26 cellular contexts compared by ENCODE assay signal in the genomic region with DNA sequence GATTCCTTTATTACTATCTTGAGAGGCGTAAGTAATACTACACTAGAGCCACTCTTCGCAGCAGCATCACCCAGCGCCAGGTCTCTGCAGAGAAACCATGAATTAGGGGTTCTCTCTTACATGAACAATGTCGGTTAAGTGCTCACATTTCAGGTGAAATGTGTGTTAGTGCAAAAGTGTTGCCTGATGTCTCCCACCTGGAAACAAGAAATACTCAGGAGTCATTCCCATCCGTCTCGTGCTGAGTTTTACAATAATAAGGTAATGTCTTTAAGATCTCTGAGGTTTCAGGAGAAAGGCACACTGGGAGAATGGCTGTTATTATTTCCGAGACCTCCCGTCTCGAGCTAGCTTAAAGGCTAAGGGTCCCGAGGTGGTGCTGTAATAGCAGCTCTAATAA.
"Had no signal": no experiment of that assay in that cellular context is flagged by ENCODE, and none has a peak within 500 bp of the region (broad histone marks: within the 10 kb centered on the region; RNA-seq: fewer than 3 reads in every experiment).

No MANE protein-coding gene starts in this region.

- H3K4me2 ChIP-seq: hepatocyte had no signal

- H3K27me3 ChIP-seq: colonic mucosa, esophagus squamous epithelium, gastroesophageal sphincter, heart left ventricle, hepatocyte, left lung had no signal

- H3K9me3 Mint-ChIP-seq: effector memory CD8-positive, alpha-beta T cell; endodermal cell; naive B cell had no signal

- H3K27me3 Mint-ChIP-seq: dendritic cell treated with granulocyte-macrophage colony-stimulating factor and Interleukin-4, amounts not matched to agents 40 ng/mL and 50 ng/mL, for 4 days had no signal

- H3K27ac ChIP-seq: colonic mucosa, epithelial cell of prostate, esophagus squamous epithelium, gastroesophageal sphincter, heart left ventricle, hepatocyte, left lung, lower lobe of right lung had no signal

- H3K4me1 ChIP-seq: colonic mucosa, esophagus squamous epithelium, gastroesophageal sphincter, left lung, lower lobe of right lung had no signal

- ATAC-seq: effector memory CD8-positive, alpha-beta T cell; esophagus mucosa; gastroesophageal sphincter; heart left ventricle; left cardiac atrium; left lung; left ventricle myocardium superior; lower lobe of right lung; mucosa of descending colon had no signal

- H3K36me3 ChIP-seq: colonic mucosa, esophagus squamous epithelium, gastroesophageal sphincter, heart left ventricle, left lung, lower lobe of right lung had no signal

- FAIRE-seq: endometrium, islet of Langerhans, keratinocyte had no signal

- DNase-seq: colonic mucosa; cortex of kidney; effector CD8-positive, alpha-beta T cell; effector memory CD8-positive, alpha-beta T cell; endodermal cell; erythroblast; esophagus squamous epithelium; foreskin fibroblast; foreskin melanocyte; heart left ventricle; left cardiac atrium; left lung; left ventricle myocardium superior; lower lobe of right lung; mesenchymal stem cell; mucosa of descending colon; naive B cell had no signal

- H3K4me1 Mint-ChIP-seq: endodermal cell, mesothelial cell of epicardium, naive B cell had no signal

- H3K79me2 ChIP-seq: hepatocyte had no signal

- H3K4me3 ChIP-seq: colonic mucosa, esophagus squamous epithelium, gastroesophageal sphincter, heart left ventricle, hepatocyte, left lung, lower lobe of right lung, mucosa of descending colon had no signal

- H3K36me3 Mint-ChIP-seq: mesothelial cell of epicardium, naive B cell had no signal

- H2AFZ ChIP-seq: hepatocyte had no signal

- H3K9me3 ChIP-seq: colonic mucosa, esophagus squamous epithelium, gastroesophageal sphincter, heart left ventricle, left lung, lower lobe of right lung, mucosa of descending colon had no signal

- H3K4me3 Mint-ChIP-seq: dendritic cell treated with granulocyte-macrophage colony-stimulating factor and Interleukin-4, amounts not matched to agents 40 ng/mL and 50 ng/mL, for 4 days; effector memory CD8-positive, alpha-beta T cell; endodermal cell; mesothelial cell of epicardium; naive B cell had no signal
